In the genomic region with DNA sequence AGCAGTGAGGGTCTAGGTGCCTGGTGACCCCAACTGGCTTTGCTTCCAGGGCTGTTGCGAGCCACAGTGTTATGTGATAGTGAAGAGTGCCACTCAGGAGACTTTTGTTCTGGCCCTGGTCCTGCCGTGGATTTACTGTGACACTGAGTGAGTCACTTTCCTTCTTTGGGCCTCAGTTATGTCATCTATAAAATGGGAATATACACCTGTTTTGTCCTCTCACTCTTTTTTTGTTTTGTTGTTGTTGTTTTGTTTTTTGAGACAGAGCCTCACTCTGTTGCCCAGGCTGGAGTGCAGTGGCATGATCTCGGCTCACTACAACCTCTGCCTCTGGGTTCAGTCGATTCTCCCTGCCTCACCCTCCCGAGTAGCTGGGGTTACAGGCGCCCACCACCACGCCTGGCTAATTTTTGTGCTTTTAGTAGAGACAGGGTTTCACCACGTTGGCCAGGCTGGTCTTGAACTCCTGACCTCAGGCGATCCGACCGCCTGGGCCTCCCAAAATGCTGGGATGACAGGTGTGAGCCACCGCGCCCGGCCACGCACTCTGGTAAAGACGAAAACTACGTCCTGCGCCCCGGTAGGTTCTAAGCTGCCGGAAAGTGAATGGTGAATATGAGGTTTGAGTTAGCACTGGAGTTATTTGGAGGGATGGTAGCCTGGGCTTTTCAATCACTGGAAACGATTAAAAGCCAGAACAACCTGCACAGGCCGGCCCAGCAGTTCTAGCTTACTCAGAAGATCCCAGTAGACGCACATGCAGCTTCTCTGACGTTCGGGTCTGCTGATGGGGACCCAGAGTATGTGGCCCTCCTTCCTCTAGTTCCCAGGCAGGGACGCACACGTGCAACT, we compare ENCODE assay signal across 9 cellular contexts. TPM values are rescaled to one million over a fixed set of nuclear protein-coding genes. Genes with fewer than 3 reads are reported as not detected.
DNase-seq lines count a peak whose midpoint lies in the region; ATAC-seq, FAIRE-seq and TF ChIP-seq lines count a peak whose summit lies in the region.
"Had no signal": no experiment of that assay in that cellular context is flagged by ENCODE, and none has a peak within 500 bp of the region (broad histone marks: within the 10 kb centered on the region; RNA-seq: fewer than 3 reads in every experiment).

No MANE protein-coding gene starts in this region.

- peak overlapping the region; percentile 88; the same call in 1 of the 2 replicates for H3K4me2 ChIP-seq in GM12878 (ENCODE audit: control insufficient read depth, insufficient read depth)

- no TSS peak for BruUV-seq in GM12878 (replicated peaks; lab: Mats Ljungman, UMichigan)

- CTCF ChIA-PET in GM12878 (lab: Yijun Ruan, JAX): interaction anchor here (0.6 to 4.2 kb wide), 6 partner anchors 8 to 285 kb away, joined by 3 to 38 read pairs (median 5); no protein-coding TSS in a partner anchor

- no peak for ATAC-seq in GM12878
- ATAC-seq in lower lobe of right lung: no peak
- no peak for ATAC-seq in GM19324 (IDR thresholded peaks at IDR 0.05; ENCODE audit: low FRiP score, unreplicated experiment)

- POLR2A ChIA-PET in GM12878 (lab: Charles Lee): no interaction called here

- RAD21 ChIA-PET in GM12878 (lab: Charles Lee; ENCODE audit: unreplicated experiment): interaction anchor here (4.5 kb wide), 1 partner anchor 252 kb away, joined by 26 read pairs; no protein-coding TSS in a partner anchor

- SMC1A ChIA-PET in GM12878 (lab: Charles Lee; ENCODE audit: uncharacterized antibody, unreplicated experiment): interaction anchor here (1.5 to 2.8 kb wide), 4 partner anchors 252 to 287 kb away, joined by 5 to 16 read pairs (median 6); no protein-coding TSS in a partner anchor

- intact Hi-C loops in GM12878 (cut with micrococcal nuclease; ENCODE audit: unreplicated experiment) (no loop called here), lower lobe of right lung (cut with DNase I) (loop anchor here (10.0 kb wide), 1 partner anchor 254 kb away; no protein-coding TSS in a partner anchor), transverse colon (cut with DNase I; ENCODE audit: low total_unique reads) (no loop called here)

- H3K4me3 ChIP-seq in HFF-Myc (replicated peaks; ENCODE audit: low read depth, low read length) (peak overlapping the region; percentile 39; the same call in 1 of the 2 replicates), GM12878 (no peak overlapping the region), lower lobe of right lung (peak overlapping the region; percentile 54), stomach smooth muscle (ENCODE audit: low read length in 2 of 2) (peak overlapping the region; percentile 77), transverse colon (peak overlapping the region in 1 of 4 donors; percentile 56)

- no peak for DNase-seq in HFF-Myc (ENCODE audit: extremely low read depth, low read depth)
- no peak for DNase-seq in GM12878 (ENCODE audit: low read depth, low spot score)
- DNase-seq in lower lobe of right lung: no peak
- no peak for DNase-seq in transverse colon
- no peak for DNase-seq in HuH-7 (ENCODE audit: low spot score)
- no peak for DNase-seq in stimulated activated CD4-positive, alpha-beta T cell treated with anti-CD3 and anti-CD28 coated beads, Interleukin-2, amount 100 ng/mL, for 24 hours

- FAIRE-seq in GM12878 (lab: Jason Lieb, UNC): no peak
- FAIRE-seq: RCC 7860 had no signal

- H3K79me2 ChIP-seq in GM12878 (ENCODE audit: control insufficient read depth, insufficient read depth, low read length): no peaks in the 10 kb centered on the region

- H3K27me3 ChIP-seq in GM12878 (replicated peaks in 1 of 2; ENCODE audit: control insufficient read depth in 2 of 2, insufficient read depth in 2 of 2, low read length in 1 of 2) (no peaks in the 10 kb centered on the region), lower lobe of right lung (ENCODE audit: low read depth) (no peaks in the 10 kb centered on the region), stomach smooth muscle (ENCODE audit: control insufficient read depth in 1 of 2, insufficient read depth in 2 of 2, low read length in 2 of 2) (no peaks in the 10 kb centered on the region), transverse colon (no peaks in the 10 kb centered on the region)

- TF ChIP-seq RAD21 in GM12878 (IDR thresholded peaks at IDR 0.05; ENCODE audit: insufficient read depth, low read depth, low read length): no peak

- no peaks in the 10 kb centered on the region; the same call in 1 of the 2 replicates for H4K20me1 ChIP-seq in GM12878 (ENCODE audit: control insufficient read depth, insufficient read depth)

- no peaks in the 10 kb centered on the region for H3K4me1 ChIP-seq in GM12878 (ENCODE audit: control insufficient read depth, insufficient read depth, low read length)
- peaks cover 7% of the 10 kb centered on the region for H3K4me1 ChIP-seq in lower lobe of right lung
- H3K4me1 ChIP-seq in stomach smooth muscle (ENCODE audit: control insufficient read depth, insufficient read depth, low read length): peaks cover 10% of the 10 kb centered on the region
- H3K4me1 ChIP-seq in transverse colon: peaks cover 0 to 26% (median 15%) of the 10 kb centered on the region in 4 donors

- no peak overlapping the region for H3K27ac ChIP-seq in GM12878 (ENCODE audit: control insufficient read depth, insufficient read depth)
- H3K27ac ChIP-seq in lower lobe of right lung: no peak overlapping the region
- peak overlapping the region; percentile 41 for H3K27ac ChIP-seq in stomach smooth muscle (ENCODE audit: low read length)
- H3K27ac ChIP-seq in transverse colon: no peak overlapping the region

- no peak for TF ChIP-seq POLR2A in GM12878 (IDR thresholded peaks at IDR 0.05; ENCODE audit: low read depth, low read length)
- TF ChIP-seq POLR2A in transverse colon (IDR thresholded peaks at IDR 0.05): no peak

- no peak overlapping the region for H2AFZ ChIP-seq in GM12878 (ENCODE audit: control insufficient read depth, low read depth, low read length)

- in situ Hi-C loops in GM12878 (cut with MboI) (loop anchor here (25.0 kb wide), 1 partner anchor 522 kb away; no protein-coding TSS in a partner anchor), transverse colon (cut with MboI; ENCODE audit: low pct_ligation_motif_present in 1 of 4, low pct_unique_long_range_greater_than_20kb in 1 of 4, low sequenced_read_pairs in 3 of 4) (loop anchor here in 2 of 4 donors (10.0 to 25.0 kb wide), 2 partner anchors 247 to 254 kb away; no protein-coding TSS in a partner anchor)

- 85% methylated on average over 27 of the region's 27 CpGs for WGBS in GM12878 (ENCODE audit: insufficient coverage, insufficient replicate concordance, low lambda C conversion rate, missing lambda C conversion rate)
- WGBS in transverse colon (ENCODE audit: low coverage in 1 of 2), 2 donors: 70 to 86% methylated on average over 2 to 27 of the region's 27 CpGs

- peaks cover 0 to 10% of the 10 kb centered on the region in 2 experiments; a peak in 3 of 4 replicates for H3K36me3 ChIP-seq in GM12878 (ENCODE audit: control insufficient read depth in 2 of 2, insufficient read depth in 2 of 2, low read length in 1 of 2)
- H3K36me3 ChIP-seq in lower lobe of right lung: no peaks in the 10 kb centered on the region
- peaks cover 0 to 6% of the 10 kb centered on the region in 2 donors for H3K36me3 ChIP-seq in stomach smooth muscle (ENCODE audit: control insufficient read depth in 2 of 2, insufficient read depth in 2 of 2, low read length in 2 of 2)
- no peaks in the 10 kb centered on the region for H3K36me3 ChIP-seq in transverse colon

- TF ChIP-seq EP300 in GM12878 (IDR thresholded peaks at IDR 0.05; ENCODE audit: borderline replicate concordance in 1 of 2, control insufficient read depth in 1 of 2, low read depth in 2 of 2, low read length in 2 of 2): no peak
- TF ChIP-seq EP300 in transverse colon (IDR thresholded peaks at IDR 0.05; ENCODE audit: low read depth): no peak

- no peak overlapping the region for H3K9ac ChIP-seq in GM12878 (ENCODE audit: control insufficient read depth, insufficient read depth, low read length)
- peak overlapping the region; percentile 71 to 79 for H3K9ac ChIP-seq in stomach smooth muscle (ENCODE audit: low read length in 2 of 2)

- TF ChIP-seq CTCF in HFF-Myc (IDR thresholded peaks at IDR 0.05; ENCODE audit: low read depth, low read length, missing control alignments): no peak
- TF ChIP-seq CTCF in GM12878 (IDR thresholded peaks at IDR 0.05 in 2 of 3, conservative IDR thresholded peaks at IDR 0.05 in 1 of 3; ENCODE audit: control insufficient read depth in 2 of 3, extremely low read depth in 1 of 3, insufficient read depth in 1 of 3, low read depth in 3 of 3, low read length in 3 of 3): no peak
- no peak for TF ChIP-seq CTCF in lower lobe of right lung (IDR thresholded peaks at IDR 0.05)
- no peak for TF ChIP-seq CTCF in transverse colon (IDR thresholded peaks at IDR 0.05)

- H3K9me3 ChIP-seq in GM12878 (replicated peaks; ENCODE audit: control insufficient read depth, insufficient read depth, low read length) (no peaks in the 10 kb centered on the region), lower lobe of right lung (no peaks in the 10 kb centered on the region), stomach smooth muscle (ENCODE audit: control insufficient read depth in 2 of 2, low read length in 2 of 2) (no peaks in the 10 kb centered on the region), transverse colon (no peaks in the 10 kb centered on the region)

TF ChIP-seq in GM12878, 131 proteins besides CTCF, POLR2A, EP300 and RAD21 (continues in another document):
- TF ChIP-seq ZBED1 (IDR thresholded peaks at IDR 0.05; ENCODE audit: borderline replicate concordance) (no peak), RELA (IDR thresholded peaks at IDR 0.05; ENCODE audit: borderline replicate concordance, partially characterized antibody) (no peak), GATAD2B (conservative IDR thresholded peaks at IDR 0.05; ENCODE audit: low read depth) (no peak), ZNF217 (IDR thresholded peaks at IDR 0.05) (no peak)

RNA-seq across cellular contexts. Expression of a gene that starts 46.6 kb away (rescaled TPM):
- 63.7 and 73.0 TPM in 2 replicates for total RNA-seq in GM12878 (2013; cell fraction: nucleolus; rRNA removed)
- 43.5 and 59.6 TPM in 2 replicates for total RNA-seq in GM12878 (2014; rRNA removed)
- total RNA-seq in GM12878 (2014; rRNA removed; fragmentation: Illumina TruSeq; extraction: Trizol): 32.3 and 32.8 TPM in 2 replicates
- 56.1 and 60.9 TPM in 2 replicates for total RNA-seq in GM12878 (2021)
- 12.0 TPM for polyA plus RNA-seq in GM12878 (2011; ENCODE audit: low read depth)
- polyA plus RNA-seq in GM12878 (2011; rRNA removed): 51.4 and 74.1 TPM in 2 replicates
- 70.2 and 84.8 TPM in 2 replicates for polyA plus RNA-seq in GM12878 (2011; cell fraction: cytosol; rRNA removed)
- polyA plus RNA-seq in GM12878 (2011; cell fraction: nucleus; rRNA removed): 105 and 117 TPM in 2 replicates
- polyA plus RNA-seq in GM12878 (2012): 30.4 and 32.1 TPM in 2 replicates
- 37.5 and 50.4 TPM in 2 replicates for polyA plus RNA-seq in GM12878 (2014; fragmentation: Illumina TruSeq; extraction: Trizol)
- polyA plus RNA-seq in GM12878 (2014; fragmentation: Nextera tagmentation; extraction: Ambion mirVana): 10 to 100 TPM; 11.3 to 17.9 TPM
- 82.4 and 93.9 TPM in 2 replicates for polyA plus RNA-seq in GM12878 (2014; rRNA removed)
- 10 to 100 TPM; 77.2 to 84.5 TPM for polyA plus RNA-seq in GM12878 (2016; fragmentation: Nextera tagmentation; extraction: Ambion mirVana)
- 58.0 and 65.7 TPM in 2 replicates for polyA minus RNA-seq in GM12878 (2011; rRNA and poly(A)+ RNA removed)
- polyA minus RNA-seq in GM12878 (2011; cell fraction: cytosol; rRNA and poly(A)+ RNA removed): 13.0 TPM in 2 replicates
- polyA minus RNA-seq in GM12878 (2011; cell fraction: nucleus; rRNA and poly(A)+ RNA removed): 23.6 and 54.5 TPM in 2 replicates
- total RNA-seq in lower lobe of right lung: 12.4 TPM
- 100 to 1,000 TPM; 127 to 258 (median 197) TPM for total RNA-seq in transverse colon
